In genomic region chr11:44538375-44539054, GRCh38 we compare ENCODE assay signal across 1 cellular context.
TF ChIP-seq lines count a peak whose summit lies in the region.

No MANE protein-coding gene starts in this region.

TF ChIP-seq in HepG2, 621 proteins besides CTCF, POLR2A, EP300 and RAD21 (continued from another document and continues in another):
- no peak for TF ChIP-seq ZNF318 (CRISPR knock-in tag; IDR thresholded peaks at IDR 0.05)
- no peak for TF ChIP-seq MAFK (conservative IDR thresholded peaks at IDR 0.05 in 1 of 2, IDR thresholded peaks at IDR 0.05 in 1 of 2; ENCODE audit: low read length in 2 of 2)
- TF ChIP-seq ZNF704 (CRISPR knock-in tag; IDR thresholded peaks at IDR 0.05; ENCODE audit: borderline replicate concordance): no peak
- peak; percentile 56 for TF ChIP-seq XRCC5 (optimal IDR thresholded peaks at IDR 0.05; ENCODE audit: low read length)
- no peak for TF ChIP-seq ETV6 (CRISPR knock-in tag; conservative IDR thresholded peaks at IDR 0.05)
- TF ChIP-seq GABPB1 (CRISPR knock-in tag; IDR thresholded peaks at IDR 0.05): 0 out of 2 replicates have a peak, but pooled peaks have one; percentile 16
- no peak for TF ChIP-seq MLLT10 (CRISPR knock-in tag; IDR thresholded peaks at IDR 0.05)
- TF ChIP-seq ATF5 (CRISPR knock-in tag; IDR thresholded peaks at IDR 0.05; ENCODE audit: low read depth): no peak
- no peak for TF ChIP-seq NCOA2 (CRISPR knock-in tag; IDR thresholded peaks at IDR 0.05)
- TF ChIP-seq ZBTB43 (CRISPR knock-in tag; conservative IDR thresholded peaks at IDR 0.05): no peak
- no peak for TF ChIP-seq GRHL1 (CRISPR knock-in tag; conservative IDR thresholded peaks at IDR 0.05)
- no peak for TF ChIP-seq HMGXB3 (CRISPR knock-in tag; IDR thresholded peaks at IDR 0.05; ENCODE audit: borderline replicate concordance)
- no peak for TF ChIP-seq ZFP36L2 (CRISPR knock-in tag; IDR thresholded peaks at IDR 0.05)
- no peak for TF ChIP-seq KMT2B (CRISPR knock-in tag; IDR thresholded peaks at IDR 0.05)
- TF ChIP-seq ARNT (IDR thresholded peaks at IDR 0.05): no peak
- TF ChIP-seq HOMEZ (CRISPR knock-in tag; IDR thresholded peaks at IDR 0.05; ENCODE audit: low read depth): no peak
- no peak for TF ChIP-seq FOXP4 (CRISPR knock-in tag; IDR thresholded peaks at IDR 0.05)
- no peak for TF ChIP-seq RXRA (CRISPR knock-in tag; IDR thresholded peaks at IDR 0.05)
- no peak for TF ChIP-seq CREB1 (IDR thresholded peaks at IDR 0.05)
- no peak for TF ChIP-seq CREB1 (CRISPR knock-in tag; IDR thresholded peaks at IDR 0.05)
- TF ChIP-seq CAMTA2 (CRISPR knock-in tag; IDR thresholded peaks at IDR 0.05; ENCODE audit: borderline replicate concordance): no peak
- TF ChIP-seq TMF1 (CRISPR knock-in tag; IDR thresholded peaks at IDR 0.05; ENCODE audit: low read depth): no peak
- TF ChIP-seq ZNF563 (CRISPR knock-in tag; IDR thresholded peaks at IDR 0.05): no peak
- no peak for TF ChIP-seq MEIS1 (CRISPR knock-in tag; IDR thresholded peaks at IDR 0.05; ENCODE audit: borderline replicate concordance)
- peak; percentile 35; the same call in 1 of the 2 replicates for TF ChIP-seq ZFY (CRISPR knock-in tag; IDR thresholded peaks at IDR 0.05)
- TF ChIP-seq SMC3 (IDR thresholded peaks at IDR 0.05; ENCODE audit: low read length): peak; percentile 81
- TF ChIP-seq CHD2 (IDR thresholded peaks at IDR 0.05; ENCODE audit: low read depth, low read length): no peak
- TF ChIP-seq ZBTB25 (CRISPR knock-in tag; IDR thresholded peaks at IDR 0.05): no peak
- no peak for TF ChIP-seq ARHGAP35 (CRISPR knock-in tag; IDR thresholded peaks at IDR 0.05; ENCODE audit: borderline replicate concordance)
